ENCODE assay signal across 1 cellular context in genomic region chr7:116598278-116598677, GRCh38.
TF ChIP-seq lines count a peak whose summit lies in the region.

No MANE protein-coding gene starts in this region.

TF ChIP-seq in HepG2, 621 proteins besides CTCF, POLR2A, EP300 and RAD21 (continued from another document):
- TF ChIP-seq HMGXB4 (CRISPR knock-in tag; IDR thresholded peaks at IDR 0.05; ENCODE audit: borderline replicate concordance in 1 of 2, low read depth in 1 of 2) (no peak; a peak in 1 of 4 replicates), BCL6 (CRISPR knock-in tag; IDR thresholded peaks at IDR 0.05) (0 out of 2 replicates have a peak, but pooled peaks have one; percentile 10), ZBTB46 (CRISPR knock-in tag; IDR thresholded peaks at IDR 0.05; ENCODE audit: borderline replicate concordance) (no peak), FOXA1 (IDR thresholded peaks at IDR 0.05) (no peak), FOXA1 (CRISPR knock-in tag; IDR thresholded peaks at IDR 0.05) (no peak), ZNF619 (CRISPR knock-in tag; IDR thresholded peaks at IDR 0.05) (no peak), NFYB (CRISPR knock-in tag; IDR thresholded peaks at IDR 0.05) (no peak), ARID5B (CRISPR knock-in tag; IDR thresholded peaks at IDR 0.05) (0 out of 2 replicates have a peak, but pooled peaks have one; percentile 13)
